ENCODE assay signal across 13 cellular contexts in the genomic region with DNA sequence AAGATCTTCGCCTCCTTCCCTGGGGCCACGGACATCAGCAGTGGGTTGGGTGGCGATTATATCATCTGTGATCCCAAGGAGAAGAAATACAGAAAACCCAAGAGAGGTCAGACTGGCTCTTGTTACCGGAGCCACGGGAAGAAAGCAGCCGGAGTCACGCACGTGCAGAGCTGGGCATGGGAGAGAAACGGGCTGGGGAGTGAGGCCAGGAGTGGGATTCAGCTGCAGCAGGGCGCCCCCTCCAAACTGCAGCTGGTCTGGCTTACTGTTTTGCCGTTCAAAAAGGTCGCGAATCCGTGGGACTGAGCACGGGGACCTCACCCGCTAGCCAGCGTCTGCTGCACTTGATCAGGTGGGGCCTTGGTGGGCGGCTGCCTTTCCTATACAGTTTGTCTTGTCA.
A peak's percentile ranks its signal among the peaks of the same experiment; 100 is the strongest.
DNase-seq lines count a peak whose midpoint lies in the region; ATAC-seq and TF ChIP-seq lines count a peak whose summit lies in the region.
"Had no signal": no experiment of that assay in that cellular context is flagged by ENCODE, and none has a peak within 500 bp of the region (broad histone marks: within the 10 kb centered on the region; RNA-seq: fewer than 3 reads in every experiment).

No MANE protein-coding gene starts in this region.

- H3K9ac ChIP-seq in IMR-90 (ENCODE audit: low read depth, low read length) (no peak overlapping the region), neuronal stem cell (ENCODE audit: low read depth, low read length, poor library complexity) (peak overlapping the region; percentile 2), colonic mucosa (ENCODE audit: low read depth in 2 of 2, low read length in 2 of 2) (no peak overlapping the region)

- peak overlapping the region; percentile 24 for H2AK9ac ChIP-seq in IMR-90 (replicated peaks; ENCODE audit: low read depth, low read length, poor library complexity)

- H3K9me3 ChIP-seq in IMR-90 (ENCODE audit: control insufficient read depth, insufficient read depth, low read length) (no peaks in the 10 kb centered on the region), neuronal stem cell (replicated peaks in 1 of 2; ENCODE audit: control insufficient read depth in 2 of 2, insufficient read depth in 1 of 2, low read depth in 1 of 2, low read length in 2 of 2) (no peaks in the 10 kb centered on the region), colonic mucosa (no peaks in the 10 kb centered on the region)
- H3K9me3 ChIP-seq: A549, BE2C, Caco-2 had no signal

- H2BK12ac ChIP-seq in neuronal stem cell (ENCODE audit: low read length): no peak overlapping the region

- H3K27ac ChIP-seq in IMR-90 (ENCODE audit: insufficient read depth, low read length) (no peak overlapping the region), neuronal stem cell (replicated peaks; ENCODE audit: low read length) (no peak overlapping the region), colonic mucosa (no peak overlapping the region)
- H3K27ac ChIP-seq: A549 had no signal

- H3K27me3 ChIP-seq in IMR-90 (ENCODE audit: control insufficient read depth, insufficient read depth, low read length): no peaks in the 10 kb centered on the region; the same call in 1 of the 2 replicates
- no peaks in the 10 kb centered on the region for H3K27me3 ChIP-seq in neuronal stem cell (ENCODE audit: control insufficient read depth in 3 of 3, insufficient read depth in 3 of 3, low read depth in 1 of 3, low read length in 3 of 3)
- no peaks in the 10 kb centered on the region for H3K27me3 ChIP-seq in colonic mucosa
- H3K27me3 ChIP-seq: BE2C had no signal

- no peak overlapping the region for H3K4me3 ChIP-seq in IMR-90 (ENCODE audit: insufficient read depth, low read depth, low read length)
- H3K4me3 ChIP-seq in neuronal stem cell (ENCODE audit: low read length in 2 of 2): no peak overlapping the region
- H3K4me3 ChIP-seq in colonic mucosa: no peak overlapping the region
- H3K4me3 ChIP-seq: A549 had no signal

- TF ChIP-seq CTCF in IMR-90 (conservative IDR thresholded peaks at IDR 0.05; ENCODE audit: low read depth, low read length): no peak
- no peak for TF ChIP-seq CTCF in endothelial cell (IDR thresholded peaks at IDR 0.05; ENCODE audit: unreplicated experiment)
- no peak for TF ChIP-seq CTCF in colonic mucosa (IDR thresholded peaks at IDR 0.05)

- ATAC-seq in IMR-90 (ENCODE audit: low read depth): no peak
- ATAC-seq in HG02970 (IDR thresholded peaks at IDR 0.05; ENCODE audit: low FRiP score, unreplicated experiment): no peak
- ATAC-seq: A549, HCT116 had no signal

- WGBS in IMR-90 (ENCODE audit: extremely low coverage in 2 of 2, insufficient read length in 1 of 2), 2 experiments: 77% methylated on average over 16 of the region's 18 CpGs; no CpG with 5 or more reads in 1 of the 2 experiments
- WGBS in neuronal stem cell (ENCODE audit: extremely low coverage in 2 of 2, insufficient read length in 2 of 2, insufficient replicate concordance in 1 of 2), 2 donors: no CpG with 5 or more reads among the region's 18 CpGs

- no peak overlapping the region for H2BK5ac ChIP-seq in IMR-90 (ENCODE audit: low read depth, low read length, poor library complexity, severe bottlenecking)
- H2BK5ac ChIP-seq in neuronal stem cell (ENCODE audit: low read length): no peak overlapping the region

- dilution Hi-C loops in IMR-90 (cut with HindIII; ENCODE audit: low sequenced_read_pairs, unreplicated experiment): no loop called here

- H3K14ac ChIP-seq in IMR-90 (replicated peaks; ENCODE audit: low read depth, low read length) (no peak overlapping the region), neuronal stem cell (ENCODE audit: low read length) (peak overlapping the region; percentile 39)

- CTCF ChIA-PET in IMR-90 (lab: Yijun Ruan, JAX): no interaction called here

- in situ Hi-C loops in IMR-90 (cut with MboI; ENCODE audit: low sequenced_read_pairs): no loop called here

- no peak overlapping the region for H3K4me3 Mint-ChIP-seq in endothelial cell (ENCODE audit: unreplicated experiment)
- H3K4me3 Mint-ChIP-seq: CD8-positive, alpha-beta memory T cell had no signal

- H4K20me1 ChIP-seq in IMR-90 (ENCODE audit: insufficient read depth, low read length): no peaks in the 10 kb centered on the region

- no peak overlapping the region for H2BK120ac ChIP-seq in IMR-90 (ENCODE audit: low read depth, low read length)
- peak overlapping the region; percentile 5 for H2BK120ac ChIP-seq in neuronal stem cell (ENCODE audit: low read depth, low read length)

- peak overlapping the region; percentile 71 for H3K27ac Mint-ChIP-seq in endothelial cell (ENCODE audit: unreplicated experiment)
- H3K27ac Mint-ChIP-seq: CD8-positive, alpha-beta memory T cell had no signal

- no peak overlapping the region for H3K23ac ChIP-seq in IMR-90 (ENCODE audit: low read depth, low read length)
- H3K23ac ChIP-seq in neuronal stem cell (ENCODE audit: low read depth, low read length, poor library complexity): peak overlapping the region; percentile 44

- no peak for TF ChIP-seq RAD21 in IMR-90 (IDR thresholded peaks at IDR 0.05; ENCODE audit: low read length)

- intact Hi-C loops in IMR-90 (cut with micrococcal nuclease): no loop called here
- intact Hi-C loops in colonic mucosa (cut with DNase I): no loop called here

- H3K18ac ChIP-seq in IMR-90 (ENCODE audit: low read depth, low read length) (no peak overlapping the region), neuronal stem cell (ENCODE audit: low read length) (peak overlapping the region; percentile 45)

- no peaks in the 10 kb centered on the region for H3K79me1 ChIP-seq in IMR-90 (ENCODE audit: low read depth in 1 of 2, low read length in 2 of 2)
- H3K79me1 ChIP-seq in neuronal stem cell (ENCODE audit: low read depth, low read length): peaks cover 2% of the 10 kb centered on the region

- TF ChIP-seq POLR2A in IMR-90 (IDR thresholded peaks at IDR 0.05; ENCODE audit: low read depth, low read length): no peak

- H3K36me3 ChIP-seq in IMR-90 (ENCODE audit: control insufficient read depth, insufficient read depth, low read length) (peaks cover 8% of the 10 kb centered on the region; the same call in 1 of the 2 replicates), neuronal stem cell (replicated peaks in 1 of 2; ENCODE audit: control insufficient read depth in 2 of 2, insufficient read depth in 2 of 2, low read length in 2 of 2) (no peaks in the 10 kb centered on the region), colonic mucosa (no peaks in the 10 kb centered on the region)

- no peak overlapping the region for H2BK20ac ChIP-seq in IMR-90 (ENCODE audit: low read depth, low read length)

- no peak overlapping the region for H3K4me2 ChIP-seq in IMR-90 (ENCODE audit: low read depth, low read length)
- no peak overlapping the region for H3K4me2 ChIP-seq in neuronal stem cell (ENCODE audit: insufficient read depth, low read length, poor library complexity, severe bottlenecking)
- H3K4me2 ChIP-seq: A549 had no signal

- POLR2A ChIA-PET in IMR-90 (lab: Charles Lee; ENCODE audit: unreplicated experiment): no interaction called here

- H4K8ac ChIP-seq in IMR-90 (ENCODE audit: low read depth in 2 of 2, low read length in 2 of 2) (no peak overlapping the region), neuronal stem cell (ENCODE audit: low read depth, low read length) (no peak overlapping the region)

- no peak overlapping the region for H4K5ac ChIP-seq in IMR-90 (ENCODE audit: low read depth, low read length)

- BruUV-seq in IMR-90 (replicated peaks; lab: Mats Ljungman, UMichigan): no TSS peak

- H2BK15ac ChIP-seq in IMR-90 (ENCODE audit: low read depth, low read length) (no peak overlapping the region), neuronal stem cell (ENCODE audit: low read length) (no peak overlapping the region)

- peaks cover 27% of the 10 kb centered on the region for H3K36me3 Mint-ChIP-seq in endothelial cell (ENCODE audit: low read depth, unreplicated experiment)
- H3K36me3 Mint-ChIP-seq: CD8-positive, alpha-beta memory T cell had no signal

- H3K27me3 Mint-ChIP-seq in endothelial cell (ENCODE audit: unreplicated experiment): peaks cover 19% of the 10 kb centered on the region

- no peak overlapping the region for H3K4ac ChIP-seq in IMR-90 (ENCODE audit: low read depth, low read length)
- no peak overlapping the region for H3K4ac ChIP-seq in neuronal stem cell (ENCODE audit: low read length)

- H3K9me1 ChIP-seq in IMR-90 (ENCODE audit: insufficient read depth, low read length): peaks cover 3% of the 10 kb centered on the region; the same call in 1 of the 2 replicates

- H3K9me3 Mint-ChIP-seq in endothelial cell (ENCODE audit: unreplicated experiment): no peaks in the 10 kb centered on the region
- H3K9me3 Mint-ChIP-seq: CD8-positive, alpha-beta memory T cell had no signal

- H2AK5ac ChIP-seq in IMR-90 (ENCODE audit: low read depth, low read length) (no peak overlapping the region), neuronal stem cell (ENCODE audit: low read depth, low read length) (no peak overlapping the region)

- H4K91ac ChIP-seq in IMR-90 (ENCODE audit: insufficient read depth, low read depth, low read length) (no peak overlapping the region), neuronal stem cell (ENCODE audit: low read depth, low read length, poor library complexity) (peak overlapping the region; percentile 32)

- DNase-seq in IMR-90: no peak
- no peak for DNase-seq in endothelial cell (ENCODE audit: low spot score)
- no peak for DNase-seq in neuronal stem cell (ENCODE audit: low spot score)
- no peak for DNase-seq in NCI-H2196 treated with DMSO at 0.1 percent for 48 hours (lab: John Stamatoyannopoulos, UW; ENCODE audit: unreplicated experiment)
- no peak for DNase-seq in colonic mucosa
- no peak for DNase-seq in SHP77 treated with DMSO at 0.1 percent for 48 hours (lab: John Stamatoyannopoulos, UW)
- DNase-seq: BE2C; Caco-2; CD8-positive, alpha-beta memory T cell; GF-D8 had no signal

- no peaks in the 10 kb centered on the region for H3K4me1 ChIP-seq in IMR-90 (ENCODE audit: control insufficient read depth, insufficient read depth, low read length)
- H3K4me1 ChIP-seq in neuronal stem cell (ENCODE audit: control insufficient read depth in 2 of 2, insufficient read depth in 1 of 2, low read depth in 1 of 2, low read length in 2 of 2): peaks cover 0 to 4% of the 10 kb centered on the region in 2 donors
- no peaks in the 10 kb centered on the region for H3K4me1 ChIP-seq in colonic mucosa
- H3K4me1 ChIP-seq: A549, Caco-2 had no signal

- H2AFZ ChIP-seq in IMR-90 (replicated peaks; ENCODE audit: low read length, poor library complexity) (no peak overlapping the region), neuronal stem cell (ENCODE audit: low read length) (no peak overlapping the region)

- H3K56ac ChIP-seq in IMR-90 (ENCODE audit: extremely low read depth, insufficient read depth, low read length): no peak overlapping the region

- peaks cover under 1% of the 10 kb centered on the region for H3K4me1 Mint-ChIP-seq in endothelial cell (ENCODE audit: unreplicated experiment)
- H3K4me1 Mint-ChIP-seq: CD8-positive, alpha-beta memory T cell had no signal

TF ChIP-seq in IMR-90, 13 proteins besides CTCF, POLR2A, EP300 and RAD21 (continues in another document):
- TF ChIP-seq SMC3 (IDR thresholded peaks at IDR 0.05; ENCODE audit: low read depth, low read length) (no peak), RCOR1 (IDR thresholded peaks at IDR 0.05; ENCODE audit: insufficient replicate concordance, low read length) (no peak), CEBPB (IDR thresholded peaks at IDR 0.05; ENCODE audit: low read depth, low read length) (no peak)
